33 cellular contexts compared by ENCODE assay signal in the genomic region with DNA sequence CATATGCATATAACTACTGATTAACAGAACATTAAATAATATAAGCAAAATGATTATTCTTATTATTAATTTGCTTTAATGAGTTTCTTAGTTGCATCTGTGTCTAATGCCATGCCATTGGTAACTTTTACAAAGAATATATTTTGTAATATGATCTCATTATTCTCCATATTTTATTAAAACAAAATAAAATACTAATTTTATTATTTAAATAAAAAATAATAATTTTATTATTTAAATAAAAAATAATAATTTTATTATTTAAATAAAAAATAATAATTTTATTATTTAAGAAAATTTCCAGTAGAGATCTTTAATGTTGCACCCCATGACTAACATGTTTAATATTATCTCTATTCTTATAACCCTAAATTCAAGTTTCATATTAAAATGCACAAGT.
"Had no signal": no experiment of that assay in that cellular context is flagged by ENCODE, and none has a peak within 500 bp of the region (broad histone marks: within the 10 kb centered on the region; RNA-seq: fewer than 3 reads in every experiment).

No MANE protein-coding gene starts in this region.

- H3K36me3 ChIP-seq: brain microvascular endothelial cell, esophagus squamous epithelium, gastrocnemius medialis, heart left ventricle had no signal

- H3K4me1 Mint-ChIP-seq: activated CD4-positive, alpha-beta memory T cell treated with anti-CD3 and anti-CD28 coated beads, Interleukin-2, amount 10 ng/mL, durations not matched to agents 7 days and 5 days; activated CD4-positive, alpha-beta T cell treated with anti-CD3 and anti-CD28 coated beads, Interleukin-2, amount 10 ng/mL, durations not matched to agents 7 days and 5 days; activated T-helper 17 cell treated with anti-CD3 and anti-CD28 coated beads, Interleukin-2, amount 50 U/mL, for 72 hours; central memory CD8-positive, alpha-beta T cell; T-helper 17 cell had no signal

- H3K27me3 Mint-ChIP-seq: activated CD4-positive, alpha-beta memory T cell treated with anti-CD3 and anti-CD28 coated beads, Interleukin-2, amount 10 ng/mL, durations not matched to agents 7 days and 5 days; activated CD4-positive, alpha-beta T cell treated with anti-CD3 and anti-CD28 coated beads, Interleukin-2, amount 10 ng/mL, durations not matched to agents 7 days and 5 days; activated naive CD8-positive, alpha-beta T cell; activated T-helper 17 cell treated with anti-CD3 and anti-CD28 coated beads, Interleukin-2, amount 50 U/mL, for 72 hours; central memory CD8-positive, alpha-beta T cell; effector memory CD8-positive, alpha-beta T cell; T-helper 17 cell had no signal

- H3K4me3 ChIP-seq: esophagus squamous epithelium, gastrocnemius medialis, heart left ventricle had no signal

- FAIRE-seq: astrocyte, bronchial epithelial cell, endothelial cell of umbilical vein had no signal

- H3K27ac Mint-ChIP-seq: activated CD4-positive, alpha-beta memory T cell treated with anti-CD3 and anti-CD28 coated beads, Interleukin-2, amount 10 ng/mL, durations not matched to agents 7 days and 5 days; activated CD4-positive, alpha-beta T cell treated with anti-CD3 and anti-CD28 coated beads, Interleukin-2, amount 10 ng/mL, durations not matched to agents 7 days and 5 days; activated naive CD8-positive, alpha-beta T cell; activated T-helper 17 cell treated with anti-CD3 and anti-CD28 coated beads, Interleukin-2, amount 50 U/mL, for 72 hours; effector memory CD8-positive, alpha-beta T cell; T-helper 17 cell; T-helper 2 cell treated with Interferon-gamma antibody and Interleukin-4, amounts not matched to agents 5 μg/mL and 100 μg/mL, for 36 hours had no signal

- H3K36me3 Mint-ChIP-seq: activated naive CD8-positive, alpha-beta T cell had no signal

- H3K27me3 ChIP-seq: brain microvascular endothelial cell, esophagus squamous epithelium, gastrocnemius medialis, heart left ventricle had no signal

- H3K4me3 Mint-ChIP-seq: activated CD4-positive, alpha-beta memory T cell treated with anti-CD3 and anti-CD28 coated beads, Interleukin-2, amount 10 ng/mL, durations not matched to agents 7 days and 5 days; activated CD4-positive, alpha-beta T cell treated with anti-CD3 and anti-CD28 coated beads, Interleukin-2, amount 10 ng/mL, durations not matched to agents 7 days and 5 days; activated naive CD8-positive, alpha-beta T cell; activated T-cell treated with anti-CD3 and anti-CD28 coated beads, Interleukin-2, amount 50 U/mL, for 4 hours; activated T-helper 17 cell treated with anti-CD3 and anti-CD28 coated beads, Interleukin-2, amount 50 U/mL, for 72 hours; central memory CD8-positive, alpha-beta T cell; effector memory CD8-positive, alpha-beta T cell; T-helper 17 cell; T-helper 2 cell treated with Interferon-gamma antibody and Interleukin-4, amounts not matched to agents 5 μg/mL and 100 μg/mL, for 36 hours had no signal

- H3K4me1 ChIP-seq: esophagus squamous epithelium, gastrocnemius medialis, heart left ventricle had no signal

- ATAC-seq: activated T-cell treated with anti-CD3 and anti-CD28 coated beads, Interleukin-2, amount 50 U/mL, for 4 hours; activated T-helper 17 cell treated with anti-CD3 and anti-CD28 coated beads, Interleukin-2, amount 50 U/mL, for 72 hours; effector memory CD8-positive, alpha-beta T cell; gastrocnemius medialis; heart left ventricle; T-helper 17 cell had no signal

- DNase-seq: activated CD4-positive, alpha-beta memory T cell treated with anti-CD3 and anti-CD28 coated beads, Interleukin-2, amount 10 ng/mL, durations not matched to agents 7 days and 5 days; activated CD4-positive, alpha-beta T cell treated with anti-CD3 and anti-CD28 coated beads for 1 hour; activated CD4-positive, alpha-beta T cell treated with anti-CD3 and anti-CD28 coated beads for 4 hours; activated CD4-positive, alpha-beta T cell treated with anti-CD3 and anti-CD28 coated beads, Interleukin-2, amount 10 ng/mL, durations not matched to agents 7 days and 5 days; activated CD4-positive, alpha-beta T cell treated with anti-CD3 and anti-CD28 coated beads, Interleukin-2, amount 50 U/mL, for 4 hours; activated CD8-positive, alpha-beta memory T cell treated with anti-CD3 and anti-CD28 coated beads for 24 hours; activated effector memory CD4-positive, alpha-beta T cell treated with Interleukin-2 at 50 U/mL for 16 hours; activated gamma-delta T cell treated with Interleukin-2 at 50 U/mL for 16 hours; activated naive CD4-positive, alpha-beta T cell treated with anti-CD3 and anti-CD28 coated beads, Interleukin-2, amount 50 U/mL, for 16 hours; activated naive CD4-positive, alpha-beta T cell treated with Interleukin-2 at 50 U/mL for 16 hours; activated T-cell treated with anti-CD3 and anti-CD28 coated beads, Interleukin-2, amount 50 U/mL, for 4 hours; amniotic stem cell; anterior cingulate cortex; brain microvascular endothelial cell; cortex of kidney; dermis blood vessel endothelial cell; effector CD4-positive, alpha-beta T cell; effector memory CD8-positive, alpha-beta T cell; esophagus squamous epithelium; gastrocnemius medialis; glutamatergic neuron; heart left ventricle; T-helper 1 cell; T-helper 17 cell; T1000 had no signal

- H3K27ac ChIP-seq: brain microvascular endothelial cell, epithelial cell of prostate, esophagus squamous epithelium, gastrocnemius medialis, heart left ventricle had no signal

- H3K9me3 ChIP-seq: gastrocnemius medialis had no signal
